19 cellular contexts compared by ENCODE assay signal in genomic region chr3:53229606-53230005, GRCh38. TPM values are rescaled to one million over a fixed set of nuclear protein-coding genes. Genes with fewer than 3 reads are reported as not detected.
DNase-seq lines count a peak whose midpoint lies in the region; ATAC-seq, FAIRE-seq and TF ChIP-seq lines count a peak whose summit lies in the region.
"Had no signal": no experiment of that assay in that cellular context is flagged by ENCODE, and none has a peak within 500 bp of the region (broad histone marks: within the 10 kb centered on the region; RNA-seq: fewer than 3 reads in every experiment).

No MANE protein-coding gene starts in this region.

- H3K9me3 ChIP-seq in A549 (no peaks in the 10 kb centered on the region), prostate gland (no peaks in the 10 kb centered on the region)
- H3K9me3 ChIP-seq: HAP-1, Peyer's patch had no signal

- peak overlapping the region; percentile 19 to 100; a peak in 3 of 6 replicates for H3K27ac ChIP-seq in A549
- H3K27ac ChIP-seq in prostate gland: no peak overlapping the region
- H3K27ac ChIP-seq: Peyer's patch had no signal

- no peak for TF ChIP-seq EP300 in A549 (IDR thresholded peaks at IDR 0.05)

- TF ChIP-seq CTCF in A549 (IDR thresholded peaks at IDR 0.05) (no peak), prostate gland (IDR thresholded peaks at IDR 0.05) (no peak)

- TF ChIP-seq RAD21 in A549 (conservative IDR thresholded peaks at IDR 0.05 in 1 of 2, IDR thresholded peaks at IDR 0.05 in 1 of 2): no peak

- no peak for ATAC-seq in A549

- no peaks in the 10 kb centered on the region for H3K4me1 Mint-ChIP-seq in activated naive CD4-positive, alpha-beta T cell treated with anti-CD3 and anti-CD28 coated beads for 36 hours (ENCODE audit: low read depth)
- H3K4me1 Mint-ChIP-seq: B cell had no signal

- CTCF ChIA-PET in activated naive CD4-positive, alpha-beta T cell treated with anti-CD3 and anti-CD28 coated beads for 36 hours (lab: Charles Lee): no interaction called here
- CTCF ChIA-PET in A549 (lab: Yijun Ruan, JAX) (no interaction called here), HEK293T (lab: Yijun Ruan, JAX) (interaction anchor here (0.8 kb wide), 1 partner anchor 115 kb away, joined by 3 read pairs; no protein-coding TSS in a partner anchor)

- TF ChIP-seq POLR2A in A549 (IDR thresholded peaks at IDR 0.05; ENCODE audit: low read length): no peak
- TF ChIP-seq POLR2A in prostate gland (IDR thresholded peaks at IDR 0.05): no peak

- intact Hi-C loops in activated naive CD4-positive, alpha-beta T cell treated with anti-CD3 and anti-CD28 coated beads for 36 hours (cut with micrococcal nuclease): no loop called here
- intact Hi-C loops in prostate gland (cut with DNase I): loop anchor here (10.0 kb wide), 1 partner anchor 115 kb away; the partner anchor contains the start of gene DCP1A

- no peaks in the 10 kb centered on the region for H3K9me3 Mint-ChIP-seq in activated naive CD4-positive, alpha-beta T cell treated with anti-CD3 and anti-CD28 coated beads for 36 hours
- H3K9me3 Mint-ChIP-seq: IgD-negative memory B cell had no signal

- no peaks in the 10 kb centered on the region for H3K27me3 Mint-ChIP-seq in activated naive CD4-positive, alpha-beta T cell treated with anti-CD3 and anti-CD28 coated beads for 36 hours (ENCODE audit: low read depth)
- H3K27me3 Mint-ChIP-seq: B cell, IgD-negative memory B cell had no signal

- POLR2A ChIA-PET in A549 (lab: Yijun Ruan, JAX) (no interaction called here), HEK293T (lab: Yijun Ruan, JAX) (no interaction called here)

- peak overlapping the region; percentile 37 for H3K27ac Mint-ChIP-seq in activated naive CD4-positive, alpha-beta T cell treated with anti-CD3 and anti-CD28 coated beads for 36 hours
- H3K27ac Mint-ChIP-seq: B cell, IgD-negative memory B cell had no signal

- H3K4me2 ChIP-seq in A549: no peak overlapping the region

- H3K36me3 Mint-ChIP-seq in activated naive CD4-positive, alpha-beta T cell treated with anti-CD3 and anti-CD28 coated beads for 36 hours (ENCODE audit: low read depth): peaks cover 34% of the 10 kb centered on the region

- H3K4me3 ChIP-seq in A549: no peak overlapping the region
- H3K4me3 ChIP-seq in prostate gland: no peak overlapping the region
- H3K4me3 ChIP-seq: HAP-1, Peyer's patch had no signal

- DNase-seq in activated naive CD4-positive, alpha-beta T cell treated with anti-CD3 and anti-CD28 coated beads for 36 hours: no peak
- DNase-seq in activated naive CD4-positive, alpha-beta T cell (lab: John Stamatoyannopoulos, UW): no peak
- DNase-seq in A549 (ENCODE audit: low read depth in 1 of 2, low spot score in 1 of 2): no peak
- peak; percentile 5 for DNase-seq in HEK293T (ENCODE audit: extremely low spot score)
- DNase-seq in islet precursor cell: peak; percentile 32
- no peak for DNase-seq in NCI-H748 (lab: John Stamatoyannopoulos, UW; ENCODE audit: unreplicated experiment)
- no peak for DNase-seq in prostate gland (ENCODE audit: low spot score)
- no peak for DNase-seq in epidermal melanocyte (ENCODE audit: insufficient read length, low spot score)
- DNase-seq: EL, GF-D8, NCI-H1105, NCI-H2029 treated with DMSO at 0.1 percent for 48 hours, NCI-H2171 treated with DMSO at 0.1 percent for 48 hours, NCI-H524 treated with DMSO at 0.1 percent for 48 hours, Peyer's patch had no signal

- FAIRE-seq in A549 (lab: Jason Lieb, UNC): no peak
- FAIRE-seq: A204.1 had no signal

- H3K36me3 ChIP-seq in prostate gland: peaks cover 5 to 70% of the 10 kb centered on the region in 2 donors

- no peak overlapping the region for H3K4me3 Mint-ChIP-seq in activated naive CD4-positive, alpha-beta T cell treated with anti-CD3 and anti-CD28 coated beads for 36 hours
- H3K4me3 Mint-ChIP-seq: B cell, IgD-negative memory B cell had no signal

- 88% methylated on average over 2 of the region's 2 CpGs for WGBS in A549 (ENCODE audit: missing lambda C conversion rate)
- WGBS in prostate gland: 93% methylated on average over 2 of the region's 2 CpGs

- H3K27me3 ChIP-seq in prostate gland (replicated peaks; ENCODE audit: insufficient read depth): no peaks in the 10 kb centered on the region
- H3K27me3 ChIP-seq: Peyer's patch had no signal

- H3K4me1 ChIP-seq in A549: peaks cover 98% of the 10 kb centered on the region
- no peaks in the 10 kb centered on the region for H3K4me1 ChIP-seq in prostate gland (replicated peaks)
- H3K4me1 ChIP-seq: HAP-1, Peyer's patch had no signal

TF ChIP-seq in A549, 52 proteins besides CTCF, POLR2A, EP300 and RAD21:
- TF ChIP-seq HES2 (IDR thresholded peaks at IDR 0.05) (no peak), ESRRA (IDR thresholded peaks at IDR 0.05; ENCODE audit: borderline replicate concordance, low read length) (no peak), JUN (IDR thresholded peaks at IDR 0.05) (no peak)

TF ChIP-seq in HEK293T, 16 proteins besides CTCF, POLR2A, EP300 and RAD21:
- no peak for TF ChIP-seq PKNOX1 (IDR thresholded peaks at IDR 0.05)
- no peak for TF ChIP-seq LEF1 (IDR thresholded peaks at IDR 0.05; ENCODE audit: borderline replicate concordance)
- TF ChIP-seq HDGF (IDR thresholded peaks at IDR 0.05; ENCODE audit: borderline replicate concordance): no peak
- TF ChIP-seq FOXK2 (IDR thresholded peaks at IDR 0.05): no peak
- TF ChIP-seq CTBP1 (IDR thresholded peaks at IDR 0.05; ENCODE audit: borderline replicate concordance): no peak
- no peak for TF ChIP-seq FOXM1 (IDR thresholded peaks at IDR 0.05; ENCODE audit: borderline replicate concordance)
- no peak for TF ChIP-seq BHLHE40 (IDR thresholded peaks at IDR 0.05; ENCODE audit: borderline replicate concordance)
- no peak for TF ChIP-seq NFRKB (IDR thresholded peaks at IDR 0.05)
- no peak for TF ChIP-seq ELF4 (IDR thresholded peaks at IDR 0.05)
- no peak for TF ChIP-seq SP1 (IDR thresholded peaks at IDR 0.05)
- TF ChIP-seq ARNT (IDR thresholded peaks at IDR 0.05): no peak

RNA-seq across cellular contexts. Expression of gene TKT, which starts 26.2 kb away (rescaled TPM):
- total RNA-seq in activated naive CD4-positive, alpha-beta T cell treated with anti-CD3 and anti-CD28 coated beads for 36 hours: 100 to 1,000 TPM; 316 to 322 TPM
- polyA plus RNA-seq in A549 (2011; rRNA removed) (628 and 740 TPM in 2 replicates), A549 (2017; fragmentation: RNase III; extraction: RNeasy Plus Mini Kit Qiagen cat#74134 plus additional on column Dnase treatment) (1,284 to 1,468 TPM (median 1,457 TPM) in 3 replicates)
- 788 and 1,278 TPM in 2 replicates for polyA plus RNA-seq in A549 (2012; cell fraction: cytosol; rRNA removed)
- polyA plus RNA-seq in A549 (2012; cell fraction: nucleus; rRNA removed): 1,392 and 1,832 TPM in 2 replicates
- polyA minus RNA-seq in A549 (2011; rRNA and poly(A)+ RNA removed): 615 and 777 TPM in 2 replicates
- total RNA-seq in prostate gland: 100 to 1,000 TPM; 187 to 226 TPM

Comparison
In these comparisons a context has a peak if more than half of its experiments do, and no peak if none do; other contexts are left out.
1. DNase-seq: peak in HEK293T (single experiment) and islet precursor cell (single experiment); none in activated naive CD4-positive, alpha-beta T cell treated with anti-CD3 and anti-CD28 coated beads for 36 hours (single experiment), activated naive CD4-positive, alpha-beta T cell (0 of 4), A549 (0 of 2), NCI-H748 (single experiment), prostate gland (single experiment) and epidermal melanocyte (single experiment).
2. H3K27ac ChIP-seq: peak in A549 (2 of 2); none in prostate gland (0 of 2).